In the genomic region with DNA sequence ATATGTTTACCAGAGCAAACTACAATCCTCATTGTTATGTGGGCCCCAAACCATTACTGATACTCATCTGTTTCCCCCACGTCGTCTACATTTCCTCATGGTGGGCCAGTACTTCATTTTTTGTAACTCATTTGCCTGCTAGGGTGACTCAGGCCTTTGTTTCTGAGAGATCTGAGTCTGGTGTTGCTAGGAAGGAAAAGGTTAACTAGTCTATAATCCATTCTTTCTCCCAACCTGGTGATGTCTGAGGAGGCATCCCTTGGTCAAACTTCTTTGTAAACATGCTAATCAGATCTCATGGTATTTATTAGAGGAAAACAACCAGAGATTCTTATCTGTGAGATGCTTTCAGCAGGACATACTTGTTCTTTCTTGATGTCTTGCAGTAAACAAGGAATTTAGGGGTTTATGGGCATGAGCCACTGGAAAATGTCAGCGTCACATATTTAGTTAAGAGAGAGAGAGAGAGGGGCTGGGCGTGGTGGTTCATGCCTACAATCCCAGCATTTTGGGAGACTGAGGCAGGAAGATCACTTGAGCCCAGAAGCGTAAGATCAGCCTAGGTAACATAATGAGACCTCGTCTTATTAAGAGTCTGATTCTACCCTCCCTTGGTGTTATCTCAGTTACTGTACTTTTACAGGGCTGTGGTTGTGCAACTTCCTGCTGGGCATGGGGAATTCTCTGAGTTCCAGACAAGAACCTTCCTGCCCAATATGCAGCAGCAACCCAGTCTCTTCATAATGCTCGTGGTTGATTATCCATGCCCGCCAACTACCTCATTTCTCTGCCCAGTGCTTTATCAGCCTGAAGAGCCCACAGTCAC, we compare ENCODE assay signal across 1 cellular context.
TF ChIP-seq lines count a peak whose summit lies in the region.

No MANE protein-coding gene starts in this region.

TF ChIP-seq in GM23338, 12 proteins besides CTCF, POLR2A, EP300 and RAD21 (continued from another document):
- TF ChIP-seq, protein P1, sequence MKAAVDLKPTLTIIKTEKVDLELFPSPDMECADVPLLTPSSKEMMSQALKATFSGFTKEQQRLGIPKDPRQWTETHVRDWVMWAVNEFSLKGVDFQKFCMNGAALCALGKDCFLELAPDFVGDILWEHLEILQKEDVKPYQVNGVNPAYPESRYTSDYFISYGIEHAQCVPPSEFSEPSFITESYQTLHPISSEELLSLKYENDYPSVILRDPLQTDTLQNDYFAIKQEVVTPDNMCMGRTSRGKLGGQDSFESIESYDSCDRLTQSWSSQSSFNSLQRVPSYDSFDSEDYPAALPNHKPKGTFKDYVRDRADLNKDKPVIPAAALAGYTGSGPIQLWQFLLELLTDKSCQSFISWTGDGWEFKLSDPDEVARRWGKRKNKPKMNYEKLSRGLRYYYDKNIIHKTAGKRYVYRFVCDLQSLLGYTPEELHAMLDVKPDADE (IDR thresholded peaks at IDR 0.05) = no peak
- TF ChIP-seq EZH2phosphoT487 (IDR thresholded peaks at IDR 0.05; ENCODE audit: unreplicated experiment) = no peak
- no peak for TF ChIP-seq POLR2AphosphoS5 (IDR thresholded peaks at IDR 0.05; ENCODE audit: low read depth)
- TF ChIP-seq STAT1 (IDR thresholded peaks at IDR 0.05; ENCODE audit: unreplicated experiment) = no peak
- TF ChIP-seq JUNB (IDR thresholded peaks at IDR 0.05; ENCODE audit: unreplicated experiment) = no peak
- TF ChIP-seq, protein P2, sequence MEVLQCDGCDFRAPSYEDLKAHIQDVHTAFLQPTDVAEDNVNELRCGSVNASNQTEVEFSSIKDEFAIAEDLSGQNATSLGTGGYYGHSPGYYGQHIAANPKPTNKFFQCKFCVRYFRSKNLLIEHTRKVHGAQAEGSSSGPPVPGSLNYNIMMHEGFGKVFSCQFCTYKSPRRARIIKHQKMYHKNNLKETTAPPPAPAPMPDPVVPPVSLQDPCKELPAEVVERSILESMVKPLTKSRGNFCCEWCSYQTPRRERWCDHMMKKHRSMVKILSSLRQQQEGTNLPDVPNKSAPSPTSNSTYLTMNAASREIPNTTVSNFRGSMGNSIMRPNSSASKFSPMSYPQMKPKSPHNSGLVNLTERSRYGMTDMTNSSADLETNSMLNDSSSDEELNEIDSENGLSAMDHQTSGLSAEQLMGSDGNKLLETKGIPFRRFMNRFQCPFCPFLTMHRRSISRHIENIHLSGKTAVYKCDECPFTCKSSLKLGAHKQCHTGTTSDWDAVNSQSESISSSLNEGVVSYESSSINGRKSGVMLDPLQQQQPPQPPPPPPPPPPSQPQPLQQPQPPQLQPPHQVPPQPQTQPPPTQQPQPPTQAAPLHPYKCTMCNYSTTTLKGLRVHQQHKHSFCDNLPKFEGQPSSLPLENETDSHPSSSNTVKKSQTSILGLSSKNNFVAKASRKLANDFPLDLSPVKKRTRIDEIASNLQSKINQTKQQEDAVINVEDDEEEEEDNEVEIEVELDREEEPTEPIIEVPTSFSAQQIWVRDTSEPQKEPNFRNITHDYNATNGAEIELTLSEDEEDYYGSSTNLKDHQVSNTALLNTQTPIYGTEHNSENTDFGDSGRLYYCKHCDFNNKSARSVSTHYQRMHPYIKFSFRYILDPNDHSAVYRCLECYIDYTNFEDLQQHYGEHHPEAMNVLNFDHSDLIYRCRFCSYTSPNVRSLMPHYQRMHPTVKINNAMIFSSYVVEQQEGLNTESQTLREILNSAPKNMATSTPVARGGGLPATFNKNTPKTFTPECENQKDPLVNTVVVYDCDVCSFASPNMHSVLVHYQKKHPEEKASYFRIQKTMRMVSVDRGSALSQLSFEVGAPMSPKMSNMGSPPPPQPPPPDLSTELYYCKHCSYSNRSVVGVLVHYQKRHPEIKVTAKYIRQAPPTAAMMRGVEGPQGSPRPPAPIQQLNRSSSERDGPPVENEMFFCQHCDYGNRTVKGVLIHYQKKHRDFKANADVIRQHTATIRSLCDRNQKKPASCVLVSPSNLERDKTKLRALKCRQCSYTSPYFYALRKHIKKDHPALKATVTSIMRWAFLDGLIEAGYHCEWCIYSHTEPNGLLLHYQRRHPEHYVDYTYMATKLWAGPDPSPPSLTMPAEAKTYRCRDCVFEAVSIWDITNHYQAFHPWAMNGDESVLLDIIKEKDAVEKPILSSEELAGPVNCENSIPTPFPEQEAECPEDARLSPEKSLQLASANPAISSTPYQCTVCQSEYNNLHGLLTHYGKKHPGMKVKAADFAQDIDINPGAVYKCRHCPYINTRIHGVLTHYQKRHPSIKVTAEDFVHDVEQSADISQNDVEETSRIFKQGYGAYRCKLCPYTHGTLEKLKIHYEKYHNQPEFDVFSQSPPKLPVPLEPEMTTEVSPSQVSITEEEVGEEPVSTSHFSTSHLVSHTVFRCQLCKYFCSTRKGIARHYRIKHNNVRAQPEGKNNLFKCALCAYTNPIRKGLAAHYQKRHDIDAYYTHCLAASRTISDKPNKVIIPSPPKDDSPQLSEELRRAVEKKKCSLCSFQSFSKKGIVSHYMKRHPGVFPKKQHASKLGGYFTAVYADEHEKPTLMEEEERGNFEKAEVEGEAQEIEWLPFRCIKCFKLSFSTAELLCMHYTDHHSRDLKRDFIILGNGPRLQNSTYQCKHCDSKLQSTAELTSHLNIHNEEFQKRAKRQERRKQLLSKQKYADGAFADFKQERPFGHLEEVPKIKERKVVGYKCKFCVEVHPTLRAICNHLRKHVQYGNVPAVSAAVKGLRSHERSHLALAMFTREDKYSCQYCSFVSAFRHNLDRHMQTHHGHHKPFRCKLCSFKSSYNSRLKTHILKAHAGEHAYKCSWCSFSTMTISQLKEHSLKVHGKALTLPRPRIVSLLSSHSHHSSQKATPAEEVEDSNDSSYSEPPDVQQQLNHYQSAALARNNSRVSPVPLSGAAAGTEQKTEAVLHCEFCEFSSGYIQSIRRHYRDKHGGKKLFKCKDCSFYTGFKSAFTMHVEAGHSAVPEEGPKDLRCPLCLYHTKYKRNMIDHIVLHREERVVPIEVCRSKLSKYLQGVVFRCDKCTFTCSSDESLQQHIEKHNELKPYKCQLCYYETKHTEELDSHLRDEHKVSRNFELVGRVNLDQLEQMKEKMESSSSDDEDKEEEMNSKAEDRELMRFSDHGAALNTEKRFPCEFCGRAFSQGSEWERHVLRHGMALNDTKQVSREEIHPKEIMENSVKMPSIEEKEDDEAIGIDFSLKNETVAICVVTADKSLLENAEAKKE (CRISPR knock-in tag; IDR thresholded peaks at IDR 0.05) = no peak
- no peak for TF ChIP-seq CREB1 (CRISPR knock-in tag; IDR thresholded peaks at IDR 0.05; ENCODE audit: low read depth)
- TF ChIP-seq NANOG (IDR thresholded peaks at IDR 0.05; ENCODE audit: borderline replicate concordance) = no peak
